15 cellular contexts compared by ENCODE assay signal in the genomic region with DNA sequence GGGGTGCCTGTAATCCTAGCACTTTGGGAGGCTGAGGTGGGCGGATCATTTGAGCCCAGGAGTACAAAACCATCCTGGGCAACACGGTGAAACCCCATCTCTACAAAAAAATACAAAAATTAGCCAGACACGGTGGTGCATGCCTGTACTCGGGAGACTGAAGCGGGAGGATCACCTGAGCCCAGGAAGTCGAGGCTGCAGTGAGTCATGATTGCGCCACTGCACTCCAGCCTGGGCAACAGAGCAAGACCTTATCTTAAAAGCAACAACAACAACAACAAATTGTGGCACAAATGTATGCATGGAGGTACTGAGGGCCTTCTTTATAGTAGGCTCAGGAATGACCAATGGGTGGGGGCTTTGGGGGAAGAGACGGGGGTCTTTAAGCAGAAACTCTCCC. TPM values are rescaled to one million over a fixed set of nuclear protein-coding genes. Genes with fewer than 3 reads are reported as not detected.
DNase-seq lines count a peak whose midpoint lies in the region; ATAC-seq and TF ChIP-seq lines count a peak whose summit lies in the region.
"Had no signal": no experiment of that assay in that cellular context is flagged by ENCODE, and none has a peak within 500 bp of the region (broad histone marks: within the 10 kb centered on the region; RNA-seq: fewer than 3 reads in every experiment).

No MANE protein-coding gene starts in this region.

- peak overlapping the region; percentile 73 for H3K27ac Mint-ChIP-seq in CD8-positive, alpha-beta T cell
- no peak overlapping the region for H3K27ac Mint-ChIP-seq in T-helper 17 cell
- peak overlapping the region; percentile 9 for H3K27ac Mint-ChIP-seq in stimulated activated naive B cell treated with anti-CD40 and anti-IgM and Interleukin-4, amounts not matched to agents 10 μg/mL and 1 μg/mL and 100 μg/mL, for 72 hours

- no peak overlapping the region for H3K27ac ChIP-seq in CD8-positive, alpha-beta T cell (ENCODE audit: low read depth, low read length)
- no peak overlapping the region for H3K27ac ChIP-seq in right lobe of liver

- no peak overlapping the region for H3K4me3 ChIP-seq in CD8-positive, alpha-beta T cell (ENCODE audit: low read depth, low read length)
- H3K4me3 ChIP-seq in right lobe of liver: no peak overlapping the region

- H3K4me1 ChIP-seq in CD8-positive, alpha-beta T cell (ENCODE audit: insufficient read depth, low read length): peaks cover 53% of the 10 kb centered on the region
- peaks cover 0 to 9% (median 0%) of the 10 kb centered on the region in 4 donors for H3K4me1 ChIP-seq in right lobe of liver

- no peaks in the 10 kb centered on the region for H3K9me3 ChIP-seq in CD8-positive, alpha-beta T cell (ENCODE audit: low read length)
- H3K9me3 ChIP-seq in T-helper 17 cell (ENCODE audit: control insufficient read depth, low read length, poor library complexity, severe bottlenecking) (no peaks in the 10 kb centered on the region), right lobe of liver (no peaks in the 10 kb centered on the region)
- H3K9me3 ChIP-seq: BE2C, SK-N-SH had no signal

- no peak for DNase-seq in CD8-positive, alpha-beta T cell
- no peak for DNase-seq in T-helper 17 cell
- peak in 2 of 3 donors; percentile 21 to 34 for DNase-seq in right lobe of liver
- DNase-seq in stimulated activated naive B cell treated with anti-CD40 and anti-IgM and Interleukin-4, amounts not matched to agents 10 μg/mL and 1 μg/mL and 100 μg/mL, for 72 hours: no peak
- DNase-seq in NCI-H2171 treated with DMSO at 0.1 percent for 48 hours (lab: John Stamatoyannopoulos, UW): no peak
- DNase-seq: BE2C, DMS153, EL, NCI-H1436 treated with DMSO at 0.1 percent for 48 hours, NCI-H2081 treated with DMSO at 0.1 percent for 48 hours, NCI-H748 treated with DMSO at 0.1 percent for 48 hours, PC-3, SK-N-SH had no signal

- intact Hi-C loops in CD8-positive, alpha-beta T cell (cut with DNase I, micrococcal nuclease): no loop called here
- intact Hi-C loops in right lobe of liver (cut with DNase I): no loop called here

- ATAC-seq in CD8-positive, alpha-beta T cell: no peak
- no peak for ATAC-seq in T-helper 17 cell
- no peak for ATAC-seq in right lobe of liver
- ATAC-seq in stimulated activated naive B cell treated with anti-CD40 and anti-IgM and Interleukin-4, amounts not matched to agents 10 μg/mL and 1 μg/mL and 100 μg/mL, for 72 hours (replicated peaks): no peak
- no peak for ATAC-seq in HG03175 (IDR thresholded peaks at IDR 0.05; ENCODE audit: unreplicated experiment)
- no peak for ATAC-seq in HG02642 (IDR thresholded peaks at IDR 0.05; ENCODE audit: poor library complexity, unreplicated experiment)
- ATAC-seq: PC-3 had no signal

- no peak for TF ChIP-seq CTCF in CD8-positive, alpha-beta T cell (IDR thresholded peaks at IDR 0.05)
- no peak for TF ChIP-seq CTCF in right lobe of liver (IDR thresholded peaks at IDR 0.05)

- CTCF ChIA-PET in CD8-positive, alpha-beta T cell (lab: Charles Lee): interaction anchor here (1.0 kb wide), 1 partner anchor 94 kb away, joined by 3 read pairs; no protein-coding TSS in a partner anchor

- H3K4me3 Mint-ChIP-seq in CD8-positive, alpha-beta T cell: no peak overlapping the region
- peak overlapping the region; percentile 55 for H3K4me3 Mint-ChIP-seq in T-helper 17 cell
- no peak overlapping the region for H3K4me3 Mint-ChIP-seq in stimulated activated naive B cell treated with anti-CD40 and anti-IgM and Interleukin-4, amounts not matched to agents 10 μg/mL and 1 μg/mL and 100 μg/mL, for 72 hours

- no peaks in the 10 kb centered on the region for H3K27me3 Mint-ChIP-seq in CD8-positive, alpha-beta T cell (ENCODE audit: low read depth)
- H3K27me3 Mint-ChIP-seq in T-helper 17 cell: no peaks in the 10 kb centered on the region
- H3K27me3 Mint-ChIP-seq in stimulated activated naive B cell treated with anti-CD40 and anti-IgM and Interleukin-4, amounts not matched to agents 10 μg/mL and 1 μg/mL and 100 μg/mL, for 72 hours: no peaks in the 10 kb centered on the region

- peaks cover 21% of the 10 kb centered on the region for H3K36me3 Mint-ChIP-seq in CD8-positive, alpha-beta T cell
- peaks cover 9% of the 10 kb centered on the region for H3K36me3 Mint-ChIP-seq in T-helper 17 cell (ENCODE audit: low read depth)
- H3K36me3 Mint-ChIP-seq in stimulated activated naive B cell treated with anti-CD40 and anti-IgM and Interleukin-4, amounts not matched to agents 10 μg/mL and 1 μg/mL and 100 μg/mL, for 72 hours: peaks cover 4 to 20% of the 10 kb centered on the region in 2 donors

- no peaks in the 10 kb centered on the region for H3K27me3 ChIP-seq in CD8-positive, alpha-beta T cell (ENCODE audit: insufficient read depth, low read length)
- H3K27me3 ChIP-seq in right lobe of liver: no peaks in the 10 kb centered on the region
- H3K27me3 ChIP-seq: BE2C had no signal

- TF ChIP-seq POLR2A in right lobe of liver (IDR thresholded peaks at IDR 0.05): no peak

- H3K36me3 ChIP-seq in CD8-positive, alpha-beta T cell (ENCODE audit: insufficient read depth, low read length): no peaks in the 10 kb centered on the region
- H3K36me3 ChIP-seq in right lobe of liver: no peaks in the 10 kb centered on the region
- H3K36me3 ChIP-seq: BE2C had no signal

- H3K9me3 Mint-ChIP-seq in CD8-positive, alpha-beta T cell: no peaks in the 10 kb centered on the region
- no peaks in the 10 kb centered on the region for H3K9me3 Mint-ChIP-seq in stimulated activated naive B cell treated with anti-CD40 and anti-IgM and Interleukin-4, amounts not matched to agents 10 μg/mL and 1 μg/mL and 100 μg/mL, for 72 hours

- H3K4me1 Mint-ChIP-seq in CD8-positive, alpha-beta T cell (ENCODE audit: low read depth): peaks cover 81% of the 10 kb centered on the region
- H3K4me1 Mint-ChIP-seq in T-helper 17 cell: peaks cover 58% of the 10 kb centered on the region
- peaks cover 39 to 66% of the 10 kb centered on the region in 2 donors for H3K4me1 Mint-ChIP-seq in stimulated activated naive B cell treated with anti-CD40 and anti-IgM and Interleukin-4, amounts not matched to agents 10 μg/mL and 1 μg/mL and 100 μg/mL, for 72 hours

- WGBS in right lobe of liver (ENCODE audit: insufficient coverage, low coverage, low lambda C conversion rate, missing lambda C conversion rate): 75% methylated on average over 8 of the region's 8 CpGs

- POLR2A ChIA-PET in CD8-positive, alpha-beta T cell (lab: Charles Lee): no interaction called here

RNA-seq across cellular contexts. Expression of a gene that starts 38.5 kb away (rescaled TPM):
- total RNA-seq in CD8-positive, alpha-beta T cell: 10 to 100 TPM; 25.0 to 25.6 TPM
- total RNA-seq in T-helper 17 cell: 10 to 100 TPM; 44.2 TPM
- 10 to 100 TPM; 23.1 to 68.8 (median 29.1) TPM for total RNA-seq in right lobe of liver

Comparison
In these comparisons a context has a peak if more than half of its experiments do, and no peak if none do; other contexts are left out.
1. DNase-seq: peak in right lobe of liver (2 of 3); none in CD8-positive, alpha-beta T cell (0 of 7), T-helper 17 cell (0 of 3), stimulated activated naive B cell treated with anti-CD40 and anti-IgM and Interleukin-4, amounts not matched to agents 10 μg/mL and 1 μg/mL and 100 μg/mL, for 72 hours (single experiment) and NCI-H2171 treated with DMSO at 0.1 percent for 48 hours (single experiment).